Comparison of ENCODE assay signal across 21 cellular contexts in genomic region chr12:110885152-110885840, GRCh38. TPM values are rescaled to one million over a fixed set of nuclear protein-coding genes. Genes with fewer than 3 reads are reported as not detected.
"Had no signal": no experiment of that assay in that cellular context is flagged by ENCODE, and none has a peak within 500 bp of the region (broad histone marks: within the 10 kb centered on the region; RNA-seq: fewer than 3 reads in every experiment).

No MANE protein-coding gene starts in this region.

- ATAC-seq: mucosa of descending colon, T-helper 17 cell had no signal

- H3K9me3 Mint-ChIP-seq: activated B cell treated with CpG ODN at 0.5 μM for 24 hours; activated CD4-positive, alpha-beta T cell treated with anti-CD3 and anti-CD28 coated beads, Interleukin-2, amount 10 ng/mL, durations not matched to agents 24 days and 14 days; activated naive CD4-positive, alpha-beta T cell treated with anti-CD3 and anti-CD28 coated beads, Interleukin-2, amount 50 U/mL, for 24 hours; central memory CD8-positive, alpha-beta T cell had no signal

- H3K36me3 ChIP-seq: stomach, thoracic aorta had no signal

- H3K4me3 ChIP-seq: mucosa of descending colon, stomach, thoracic aorta had no signal

- H3K36me3 Mint-ChIP-seq: activated naive CD4-positive, alpha-beta T cell treated with anti-CD3 and anti-CD28 coated beads, Interleukin-2, amount 50 U/mL, for 24 hours had no signal

- H3K27ac ChIP-seq: stomach, thoracic aorta had no signal

- H3K27ac Mint-ChIP-seq: activated B cell treated with CpG ODN at 0.5 μM for 24 hours; activated CD4-positive, alpha-beta T cell treated with anti-CD3 and anti-CD28 coated beads, Interleukin-2, amount 10 ng/mL, durations not matched to agents 24 days and 14 days; activated naive CD4-positive, alpha-beta T cell treated with anti-CD3 and anti-CD28 coated beads, Interleukin-2, amount 50 U/mL, for 24 hours; nephron; T-helper 17 cell had no signal

- H3K9me3 ChIP-seq: mucosa of descending colon, stomach, thoracic aorta had no signal

- H3K4me3 Mint-ChIP-seq: activated B cell treated with CpG ODN at 0.5 μM for 24 hours; activated CD4-positive, alpha-beta T cell treated with anti-CD3 and anti-CD28 coated beads, Interleukin-2, amount 10 ng/mL, durations not matched to agents 24 days and 14 days; activated naive CD4-positive, alpha-beta T cell treated with anti-CD3 and anti-CD28 coated beads, Interleukin-2, amount 50 U/mL, for 24 hours; central memory CD8-positive, alpha-beta T cell; nephron; T-helper 17 cell had no signal

- H3K27me3 Mint-ChIP-seq: activated B cell treated with CpG ODN at 0.5 μM for 24 hours; activated naive CD4-positive, alpha-beta T cell treated with anti-CD3 and anti-CD28 coated beads, Interleukin-2, amount 50 U/mL, for 24 hours had no signal

- DNase-seq: activated B cell treated with CpG ODN at 0.5 μM for 24 hours; activated CD4-positive, alpha-beta T cell treated with anti-CD3 and anti-CD28 coated beads, Interleukin-2, amount 10 ng/mL, durations not matched to agents 24 days and 14 days; activated CD8-positive, alpha-beta memory T cell treated with anti-CD3 and anti-CD28 coated beads for 24 hours; activated T-cell treated with anti-CD3 and anti-CD28 coated beads for 4 hours; cortex of kidney; effector CD8-positive, alpha-beta T cell; hypothalamus; mucosa of descending colon; stimulated activated CD4-positive, alpha-beta T cell treated with anti-CD3 and anti-CD28 coated beads, Interleukin-15, amount 100 ng/mL, for 24 hours; stimulated activated CD4-positive, alpha-beta T cell treated with anti-CD3 and anti-CD28 coated beads, Interleukin-4, amount 100 ng/mL, for 4 hours; stomach; T-helper 17 cell had no signal

- H3K27me3 ChIP-seq: stomach had no signal

RNA-seq across cellular contexts. Expression of gene MYL2, which starts 35.1 kb away (rescaled TPM):
- total RNA-seq: activated B cell treated with CpG ODN at 0.5 μM for 24 hours; activated CD4-positive, alpha-beta T cell treated with anti-CD3 and anti-CD28 coated beads, Interleukin-2, amount 10 ng/mL, durations not matched to agents 24 days and 14 days; epithelial cell of proximal tubule; lung microvascular endothelial cell; osteocyte; T-helper 17 cell had no signal

RNA-seq across cellular contexts. Expression of gene CCDC63, which starts 38.5 kb away (rescaled TPM):
- total RNA-seq: activated B cell treated with CpG ODN at 0.5 μM for 24 hours; activated CD4-positive, alpha-beta T cell treated with anti-CD3 and anti-CD28 coated beads, Interleukin-2, amount 10 ng/mL, durations not matched to agents 24 days and 14 days; epithelial cell of proximal tubule; lung microvascular endothelial cell; mucosa of descending colon; osteocyte; skeletal muscle tissue; stomach; T-helper 17 cell; thoracic aorta; ureter had no signal
- polyA plus RNA-seq: stomach had no signal
